Comparison of ENCODE assay signal across 25 cellular contexts in the genomic region with DNA sequence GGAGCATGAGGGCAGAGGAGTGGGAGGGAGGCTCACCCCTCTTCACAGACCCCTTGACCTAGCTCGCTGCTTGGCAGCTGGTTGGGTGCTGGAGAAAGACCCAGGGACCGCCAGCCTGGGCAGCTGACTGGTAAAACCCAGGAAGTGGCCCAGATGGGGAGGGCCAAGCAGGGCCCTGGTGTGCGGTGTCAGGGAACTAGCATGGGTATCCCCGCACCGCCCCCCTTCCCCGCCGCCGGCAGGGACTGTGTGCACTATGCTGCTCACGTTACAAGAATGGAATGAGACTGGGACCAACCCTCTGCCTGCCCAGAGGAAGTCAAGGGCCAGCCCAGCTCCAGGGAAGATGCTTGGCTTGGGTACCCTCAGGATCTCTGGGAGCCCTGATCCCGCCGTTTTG.
DNase-seq lines count a peak whose midpoint lies in the region; TF ChIP-seq lines count a peak whose summit lies in the region.
"Had no signal": no experiment of that assay in that cellular context is flagged by ENCODE, and none has a peak within 500 bp of the region (broad histone marks: within the 10 kb centered on the region; RNA-seq: fewer than 3 reads in every experiment).

No MANE protein-coding gene starts in this region.

- no peaks in the 10 kb centered on the region for H3K9me3 ChIP-seq in GM23248 (ENCODE audit: low read depth)
- H3K9me3 ChIP-seq: A549, Caco-2 had no signal

- H3K9ac ChIP-seq in GM23248, result no peak overlapping the region
- H3K9ac ChIP-seq: KMS-11 had no signal

- H3K27me3 ChIP-seq in GM23248 (replicated peaks; ENCODE audit: insufficient read depth), result peaks cover 18% of the 10 kb centered on the region
- H3K27me3 ChIP-seq: BLaER1 had no signal

- no peak for TF ChIP-seq CTCF in chondrocyte (IDR thresholded peaks at IDR 0.05)
- TF ChIP-seq CTCF in coronary artery (IDR thresholded peaks at IDR 0.05), result no peak

- no peaks in the 10 kb centered on the region for H3K4me1 ChIP-seq in GM23248 (ENCODE audit: insufficient read depth)
- H3K4me1 ChIP-seq: A549, Caco-2 had no signal

- H4K20me1 ChIP-seq in GM23248 (ENCODE audit: insufficient read depth), result no peaks in the 10 kb centered on the region
- H4K20me1 ChIP-seq: BLaER1 had no signal

- no peaks in the 10 kb centered on the region for H3F3A ChIP-seq in GM23248 (ENCODE audit: insufficient read depth)

- H3K79me2 ChIP-seq in GM23248 (ENCODE audit: insufficient read depth), result no peaks in the 10 kb centered on the region

- H3K27ac ChIP-seq in GM23248 (no peak overlapping the region), coronary artery (no peak overlapping the region)
- H3K27ac ChIP-seq: A549, BLaER1, dorsolateral prefrontal cortex, KMS-11 had no signal

- H3K9me2 ChIP-seq in GM23248 (ENCODE audit: insufficient read depth), result no peaks in the 10 kb centered on the region

- in situ Hi-C loops in GM23248 (cut with MboI), result no loop called here

- no peak overlapping the region for H2AFZ ChIP-seq in GM23248

- peak; percentile 38 for DNase-seq in AG08395 (ENCODE audit: low spot score)
- peak; percentile 28 for DNase-seq in GM23248
- peak; percentile 39 for DNase-seq in astrocyte of the hippocampus (ENCODE audit: low read depth, low spot score)
- peak; percentile 26 for DNase-seq in myocyte (ENCODE audit: low read depth)
- no peak for DNase-seq in chondrocyte (ENCODE audit: low spot score)
- no peak for DNase-seq in stimulated activated CD4-positive, alpha-beta T cell treated with anti-CD3 and anti-CD28 coated beads, Interleukin-2, amount 100 ng/mL, for 24 hours
- DNase-seq in GM19240 (ENCODE audit: insufficient read length, low spot score), result no peak
- DNase-seq in coronary artery (ENCODE audit: low spot score), result no peak
- DNase-seq: activated CD4-positive, alpha-beta T cell treated with anti-CD3 and anti-CD28 coated beads, Interleukin-2, amount 50 U/mL, for 1 hour; activated CD8-positive, alpha-beta memory T cell treated with anti-CD3 and anti-CD28 coated beads, Interleukin-2, amount 10 ng/mL, durations not matched to agents 7 days and 5 days; aorta; Caco-2; central memory CD4-positive, alpha-beta T cell; DMS79; dorsolateral prefrontal cortex; HFFc6; left cardiac atrium; NCI-H1436; NCI-H82 had no signal

- H3K27ac Mint-ChIP-seq in chondrocyte (ENCODE audit: unreplicated experiment), result no peak overlapping the region
- H3K27ac Mint-ChIP-seq: activated CD8-positive, alpha-beta memory T cell treated with anti-CD3 and anti-CD28 coated beads, Interleukin-2, amount 10 ng/mL, durations not matched to agents 7 days and 5 days; activated naive CD4-positive, alpha-beta T cell treated with anti-CD3 and anti-CD28 coated beads, Interleukin-2, amount 50 U/mL, for 24 hours; HFFc6; memory B cell had no signal

- 22 to 28% methylated on average over 11 of the region's 11 CpGs for WGBS in GM23248 (ENCODE audit: low coverage in 1 of 2, low lambda C conversion rate in 2 of 2, missing lambda C conversion rate in 2 of 2), 2 experiments

- H3K27me3 Mint-ChIP-seq in chondrocyte (ENCODE audit: low read depth), result peaks cover 17% of the 10 kb centered on the region

- H3K4me1 Mint-ChIP-seq in chondrocyte (ENCODE audit: low read depth), result peaks cover 8% of the 10 kb centered on the region
- H3K4me1 Mint-ChIP-seq: activated CD8-positive, alpha-beta memory T cell treated with anti-CD3 and anti-CD28 coated beads, Interleukin-2, amount 10 ng/mL, durations not matched to agents 7 days and 5 days; activated naive CD4-positive, alpha-beta T cell treated with anti-CD3 and anti-CD28 coated beads, Interleukin-2, amount 50 U/mL, for 24 hours; memory B cell had no signal

- peaks cover 5% of the 10 kb centered on the region for H3K9me3 Mint-ChIP-seq in chondrocyte (ENCODE audit: low read depth)
- H3K9me3 Mint-ChIP-seq: activated naive CD4-positive, alpha-beta T cell treated with anti-CD3 and anti-CD28 coated beads, Interleukin-2, amount 50 U/mL, for 24 hours had no signal

- no peaks in the 10 kb centered on the region for H3K36me3 ChIP-seq in GM23248 (ENCODE audit: low read depth)
- H3K36me3 ChIP-seq: BLaER1 had no signal

- H3K4me3 ChIP-seq in GM23248 (no peak overlapping the region), coronary artery (no peak overlapping the region)
- H3K4me3 ChIP-seq: A549, BLaER1, dorsolateral prefrontal cortex, smooth muscle cell had no signal

- peaks cover 2% of the 10 kb centered on the region for H3K36me3 Mint-ChIP-seq in chondrocyte (ENCODE audit: low read depth)
- H3K36me3 Mint-ChIP-seq: activated CD8-positive, alpha-beta memory T cell treated with anti-CD3 and anti-CD28 coated beads, Interleukin-2, amount 10 ng/mL, durations not matched to agents 7 days and 5 days; activated naive CD4-positive, alpha-beta T cell treated with anti-CD3 and anti-CD28 coated beads, Interleukin-2, amount 50 U/mL, for 24 hours; memory B cell had no signal

- no peak overlapping the region for H3K4me3 Mint-ChIP-seq in chondrocyte (ENCODE audit: unreplicated experiment)
- H3K4me3 Mint-ChIP-seq: activated CD8-positive, alpha-beta memory T cell treated with anti-CD3 and anti-CD28 coated beads, Interleukin-2, amount 10 ng/mL, durations not matched to agents 7 days and 5 days; activated naive CD4-positive, alpha-beta T cell treated with anti-CD3 and anti-CD28 coated beads, Interleukin-2, amount 50 U/mL, for 24 hours; HFFc6; memory B cell had no signal

- H3K4me2 ChIP-seq in GM23248 (ENCODE audit: unreplicated experiment), result no peak overlapping the region
- H3K4me2 ChIP-seq: A549, BLaER1, KMS-11, smooth muscle cell had no signal

Comparison
In these comparisons a context has a peak if more than half of its experiments do, and no peak if none do; other contexts are left out.
1. DNase-seq: peak in AG08395 (single experiment), GM23248 (single experiment), astrocyte of the hippocampus (single experiment) and myocyte (single experiment); none in chondrocyte (single experiment), stimulated activated CD4-positive, alpha-beta T cell treated with anti-CD3 and anti-CD28 coated beads, Interleukin-2, amount 100 ng/mL, for 24 hours (0 of 2), GM19240 (single experiment) and coronary artery (single experiment).